8 cellular contexts compared by ENCODE assay signal in genomic region chr5:41636605-41637004, GRCh38.
DNase-seq lines count a peak whose midpoint lies in the region; ATAC-seq and TF ChIP-seq lines count a peak whose summit lies in the region.

No MANE protein-coding gene starts in this region.

- peaks cover 31% of the 10 kb centered on the region for H3K4me1 Mint-ChIP-seq in WTC11

- H3K27ac Mint-ChIP-seq in WTC11 = no peak overlapping the region

- DNase-seq in CMK (ENCODE audit: low read depth) (peak; percentile 24), HuH-7.5 (ENCODE audit: low spot score) (peak; percentile 12), WTC11 (ENCODE audit: low spot score) (peak; percentile 48), renal cortical epithelial cell (ENCODE audit: low read depth) (peak; percentile 4), NOMO-1 (lab: John Stamatoyannopoulos, UW; ENCODE audit: unreplicated experiment in 2 of 2) (no peak), ecto neural progenitor cell (ENCODE audit: low spot score) (no peak)

- CTCF ChIA-PET in WTC11 (lab: Charles Lee) = interaction anchor here (0.6 to 1.7 kb wide), 5 partner anchors 15 to 533 kb away, joined by 3 to 5 read pairs (median 3); no protein-coding TSS in a partner anchor

- peaks cover 21% of the 10 kb centered on the region for H3K9me3 Mint-ChIP-seq in WTC11

- POLR2A ChIA-PET in WTC11 (lab: Charles Lee) = no interaction called here

- TF ChIP-seq CTCF in WTC11 (IDR thresholded peaks at IDR 0.05) = 0 out of 2 replicates have a peak, but pooled peaks have one; percentile 56

- peaks cover 4% of the 10 kb centered on the region; the same call in 1 of the 2 replicates for H3K36me3 Mint-ChIP-seq in WTC11

- ATAC-seq in GM19467 (IDR thresholded peaks at IDR 0.05; ENCODE audit: unreplicated experiment) = peak; percentile 84
- ATAC-seq in WTC11 = peak; percentile 91
- no peak for ATAC-seq in GM21737 (IDR thresholded peaks at IDR 0.05; ENCODE audit: unreplicated experiment)

- no peak overlapping the region for H3K4me3 Mint-ChIP-seq in WTC11

- no peaks in the 10 kb centered on the region for H3K27me3 Mint-ChIP-seq in WTC11 (ENCODE audit: low read depth)

TF ChIP-seq in WTC11, 78 proteins besides CTCF, POLR2A, EP300 and RAD21:
- no peak for TF ChIP-seq NFATC4 (CRISPR knock-in tag; IDR thresholded peaks at IDR 0.05)
- TF ChIP-seq MAX (CRISPR knock-in tag; IDR thresholded peaks at IDR 0.05) = no peak
- TF ChIP-seq NR2C2 (CRISPR knock-in tag; IDR thresholded peaks at IDR 0.05) = no peak
- TF ChIP-seq SMAD3 (CRISPR knock-in tag; IDR thresholded peaks at IDR 0.05; ENCODE audit: borderline replicate concordance) = no peak
- no peak for TF ChIP-seq ZNF425 (CRISPR knock-in tag; conservative IDR thresholded peaks at IDR 0.05)
- no peak for TF ChIP-seq EMX1 (CRISPR knock-in tag; IDR thresholded peaks at IDR 0.05)

Comparison
In these comparisons a context has a peak if more than half of its experiments do, and no peak if none do; other contexts are left out.
1. DNase-seq: peak in CMK (single experiment), HuH-7.5 (single experiment), WTC11 (single experiment) and renal cortical epithelial cell (single experiment); none in NOMO-1 (0 of 2) and ecto neural progenitor cell (single experiment).